Comparison of ENCODE assay signal across 4 cellular contexts in the genomic region with DNA sequence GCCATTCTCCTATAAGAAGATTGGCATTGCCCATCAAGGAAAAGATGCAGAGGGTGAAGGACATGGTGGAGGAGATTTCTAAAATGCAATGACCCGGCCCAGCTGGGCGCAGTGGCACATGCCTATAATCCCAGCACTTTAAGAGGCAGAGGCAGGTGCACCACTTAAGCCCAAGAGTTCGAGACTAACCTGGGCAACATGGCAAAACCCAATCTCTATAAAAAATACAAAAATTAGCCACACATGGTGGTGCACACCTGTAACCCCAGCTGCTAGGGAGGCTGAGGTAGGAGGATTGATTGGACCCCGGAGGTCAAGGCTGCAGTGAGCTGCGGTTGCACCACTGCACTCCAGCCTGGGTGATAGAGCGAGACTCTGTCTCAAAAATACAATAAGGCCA.
"Had no signal": no experiment of that assay in that cellular context is flagged by ENCODE, and none has a peak within 500 bp of the region (broad histone marks: within the 10 kb centered on the region; RNA-seq: fewer than 3 reads in every experiment).

No MANE protein-coding gene starts in this region.

- H3K4me3 ChIP-seq: GM23338 had no signal

- H3K9me3 Mint-ChIP-seq: GM23338, H9, IgD-negative memory B cell had no signal

- H3K4me3 Mint-ChIP-seq: GM23338, H9, IgD-negative memory B cell had no signal

- H3K27ac Mint-ChIP-seq: GM23338, H9, IgD-negative memory B cell had no signal

- ATAC-seq: GM23338 had no signal

- DNase-seq: H9, HCEC 1CT had no signal

- H3K4me1 Mint-ChIP-seq: IgD-negative memory B cell had no signal
